2 cellular contexts compared by ENCODE assay signal in the genomic region with DNA sequence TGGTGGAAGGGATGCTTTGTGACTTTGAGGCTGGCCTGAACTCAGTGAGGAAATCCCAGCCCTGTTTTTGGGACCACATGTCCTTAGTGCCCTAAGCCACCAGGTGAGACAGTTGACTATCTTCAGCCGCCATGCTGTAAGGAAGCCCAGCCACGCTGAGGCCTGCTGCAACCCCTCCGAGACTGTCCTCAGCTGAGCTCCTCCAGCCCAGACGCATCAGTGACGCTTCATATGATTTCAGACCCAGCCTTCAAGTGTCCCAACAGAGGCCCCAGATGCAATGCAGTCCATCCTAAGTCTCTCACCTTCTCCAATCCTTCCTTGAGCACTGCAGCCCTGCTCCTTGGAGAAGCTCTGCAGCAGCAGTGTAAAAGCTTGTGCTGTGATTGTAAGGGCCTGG.
TF ChIP-seq lines count a peak whose summit lies in the region.

No MANE protein-coding gene starts in this region.

TF ChIP-seq in IMR-90, 13 proteins besides CTCF, POLR2A, EP300 and RAD21 (continued from another document):
- TF ChIP-seq FOS (IDR thresholded peaks at IDR 0.05; ENCODE audit: low read depth, low read length) = no peak
- no peak for TF ChIP-seq MAZ (IDR thresholded peaks at IDR 0.05; ENCODE audit: borderline replicate concordance, low read depth, low read length)
- TF ChIP-seq CEBPB (IDR thresholded peaks at IDR 0.05; ENCODE audit: low read depth, low read length) = no peak
- TF ChIP-seq NFE2L2 (IDR thresholded peaks at IDR 0.05; ENCODE audit: low read depth, low read length) = no peak
- TF ChIP-seq RFX5 (IDR thresholded peaks at IDR 0.05; ENCODE audit: low read depth, low read length) = no peak

TF ChIP-seq in liver, 16 proteins besides CTCF, POLR2A, EP300 and RAD21:
- TF ChIP-seq REST (IDR thresholded peaks at IDR 0.05) = no peak
- no peak for TF ChIP-seq TAF1 (conservative IDR thresholded peaks at IDR 0.05)
- no peak for TF ChIP-seq NR2F2 (IDR thresholded peaks at IDR 0.05)
- no peak for TF ChIP-seq FOXA1 (IDR thresholded peaks at IDR 0.05)
- TF ChIP-seq ZBTB33 (IDR thresholded peaks at IDR 0.05) = no peak
- no peak for TF ChIP-seq YY1 (IDR thresholded peaks at IDR 0.05)
- TF ChIP-seq JUND (IDR thresholded peaks at IDR 0.05) = no peak
- TF ChIP-seq HNF4G (IDR thresholded peaks at IDR 0.05) = no peak
- TF ChIP-seq FOXA2 (IDR thresholded peaks at IDR 0.05) = no peak
- TF ChIP-seq HNF4A (conservative IDR thresholded peaks at IDR 0.05) = no peak
- no peak for TF ChIP-seq ATF3 (IDR thresholded peaks at IDR 0.05)
- TF ChIP-seq RXRA (IDR thresholded peaks at IDR 0.05) = no peak
- TF ChIP-seq SP1 (IDR thresholded peaks at IDR 0.05) = no peak
- TF ChIP-seq, protein P1, sequence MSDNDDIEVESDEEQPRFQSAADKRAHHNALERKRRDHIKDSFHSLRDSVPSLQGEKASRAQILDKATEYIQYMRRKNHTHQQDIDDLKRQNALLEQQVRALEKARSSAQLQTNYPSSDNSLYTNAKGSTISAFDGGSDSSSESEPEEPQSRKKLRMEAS (IDR thresholded peaks at IDR 0.05) = no peak
- TF ChIP-seq GABPA (IDR thresholded peaks at IDR 0.05 in 1 of 2, conservative IDR thresholded peaks at IDR 0.05 in 1 of 2) = no peak
- TF ChIP-seq EGR1 (IDR thresholded peaks at IDR 0.05; ENCODE audit: low read depth in 2 of 2) = no peak
